In genomic region chr11:62770778-62771143, GRCh38 we compare ENCODE assay signal across 1 cellular context.
TF ChIP-seq lines count a peak whose summit lies in the region.

No MANE protein-coding gene starts in this region.

TF ChIP-seq in GM12878, 131 proteins besides CTCF, POLR2A, EP300 and RAD21 (continued from another document):
- TF ChIP-seq E2F8 (IDR thresholded peaks at IDR 0.05; ENCODE audit: low read depth, partially characterized antibody) (no peak), ASH2L (IDR thresholded peaks at IDR 0.05; ENCODE audit: borderline replicate concordance, low read depth) (no peak), SUZ12 (IDR thresholded peaks at IDR 0.05; ENCODE audit: unreplicated experiment) (no peak), HSF1 (IDR thresholded peaks at IDR 0.05; ENCODE audit: low read depth, low read length) (no peak), STAT3 (IDR thresholded peaks at IDR 0.05; ENCODE audit: low read depth, low read length) (no peak), SKIL (IDR thresholded peaks at IDR 0.05; ENCODE audit: low read depth, poor library complexity, severe bottlenecking) (no peak), POU2F2 (IDR thresholded peaks at IDR 0.05; ENCODE audit: borderline replicate concordance, low read depth, low read length) (no peak), MTA3 (IDR thresholded peaks at IDR 0.05; ENCODE audit: borderline replicate concordance, low read length) (no peak), TCF12 (IDR thresholded peaks at IDR 0.05; ENCODE audit: low read depth, low read length) (no peak), HCFC1 (IDR thresholded peaks at IDR 0.05; ENCODE audit: low read length) (no peak), SPI1 (IDR thresholded peaks at IDR 0.05; ENCODE audit: borderline replicate concordance, insufficient read depth, low read depth, low read length) (0 out of 2 replicates have a peak, but pooled peaks have one; percentile 21), ZNF384 (IDR thresholded peaks at IDR 0.05; ENCODE audit: borderline replicate concordance, low read depth, low read length) (no peak), JUND (IDR thresholded peaks at IDR 0.05; ENCODE audit: low read depth, low read length) (no peak), SMAD1 (IDR thresholded peaks at IDR 0.05; ENCODE audit: low read depth, partially characterized antibody) (no peak), NFXL1 (IDR thresholded peaks at IDR 0.05; ENCODE audit: borderline replicate concordance) (no peak), YY1 (IDR thresholded peaks at IDR 0.05; ENCODE audit: low read depth, low read length) (no peak), CBFB (IDR thresholded peaks at IDR 0.05; ENCODE audit: low read depth) (no peak), CHD4 (IDR thresholded peaks at IDR 0.05) (no peak), RELA (IDR thresholded peaks at IDR 0.05; ENCODE audit: borderline replicate concordance, partially characterized antibody) (no peak), MAX (IDR thresholded peaks at IDR 0.05; ENCODE audit: low read depth, low read length) (no peak), SMARCA5 (IDR thresholded peaks at IDR 0.05) (0 out of 2 replicates have a peak, but pooled peaks have one; percentile 37)
